17 cellular contexts compared by ENCODE assay signal in genomic region chr16:69298261-69298660, GRCh38. TPM values are rescaled to one million over a fixed set of nuclear protein-coding genes. Genes with fewer than 3 reads are reported as not detected.
A peak's percentile ranks its signal among the peaks of the same experiment; 100 is the strongest.
DNase-seq lines count a peak whose midpoint lies in the region; ATAC-seq and TF ChIP-seq lines count a peak whose summit lies in the region.
"Had no signal": no experiment of that assay in that cellular context is flagged by ENCODE, and none has a peak within 500 bp of the region (broad histone marks: within the 10 kb centered on the region; RNA-seq: fewer than 3 reads in every experiment).

No MANE protein-coding gene starts in this region.

- no peak overlapping the region for H3K4me3 Mint-ChIP-seq in T-helper 1 cell treated with Interleukin-12 subunit alpha and Interleukin-12 subunit beta and Interleukin-4 antibody, amounts not matched to agents 30 μg/mL and 1 μg/mL, for 36 hours
- no peak overlapping the region for H3K4me3 Mint-ChIP-seq in neural crest cell
- H3K4me3 Mint-ChIP-seq in stimulated activated effector memory CD8-positive, alpha-beta T cell treated with anti-CD3 and anti-CD28 coated beads, Interleukin-12 subunit alpha, Interleukin-12 subunit beta, amount 100 ng/mL, for 72 hours = no peak overlapping the region
- H3K4me3 Mint-ChIP-seq: CD8-positive, alpha-beta T cell had no signal

- peaks cover 3% of the 10 kb centered on the region for H3K36me3 Mint-ChIP-seq in T-helper 1 cell treated with Interleukin-12 subunit alpha and Interleukin-12 subunit beta and Interleukin-4 antibody, amounts not matched to agents 30 μg/mL and 1 μg/mL, for 36 hours (ENCODE audit: low read depth)
- peaks cover 6% of the 10 kb centered on the region for H3K36me3 Mint-ChIP-seq in neural crest cell (ENCODE audit: low read depth)
- peaks cover 33% of the 10 kb centered on the region for H3K36me3 Mint-ChIP-seq in stimulated activated effector memory CD8-positive, alpha-beta T cell treated with anti-CD3 and anti-CD28 coated beads, Interleukin-12 subunit alpha, Interleukin-12 subunit beta, amount 100 ng/mL, for 72 hours

- DNase-seq in T-helper 1 cell (no peak), neural crest cell (ENCODE audit: low read depth, low spot score) (no peak), mesenteric fat pad (ENCODE audit: low spot score) (no peak), Right ventricle myocardium inferior (ENCODE audit: missing footprints) (no peak), SK-N-DZ (ENCODE audit: low spot score) (no peak)
- DNase-seq in stimulated activated effector memory CD8-positive, alpha-beta T cell treated with anti-CD3 and anti-CD28 coated beads, Interleukin-12 subunit alpha, Interleukin-12 subunit beta, amount 100 ng/mL, for 72 hours (ENCODE audit: low spot score in 2 of 2) = no peak
- DNase-seq: Calu3; CD8-positive, alpha-beta T cell; DMS79 treated with DMSO at 0.1 percent for 48 hours; GOT3; H7 had no signal

- H3K9me3 Mint-ChIP-seq in T-helper 1 cell treated with Interleukin-12 subunit alpha and Interleukin-12 subunit beta and Interleukin-4 antibody, amounts not matched to agents 30 μg/mL and 1 μg/mL, for 36 hours = no peaks in the 10 kb centered on the region
- no peaks in the 10 kb centered on the region for H3K9me3 Mint-ChIP-seq in neural crest cell
- no peaks in the 10 kb centered on the region for H3K9me3 Mint-ChIP-seq in stimulated activated effector memory CD8-positive, alpha-beta T cell treated with anti-CD3 and anti-CD28 coated beads, Interleukin-12 subunit alpha, Interleukin-12 subunit beta, amount 100 ng/mL, for 72 hours
- H3K9me3 Mint-ChIP-seq: CD8-positive, alpha-beta T cell had no signal

- TF ChIP-seq CTCF in neural crest cell (conservative IDR thresholded peaks at IDR 0.05) = no peak

- ATAC-seq in stimulated activated effector memory CD8-positive, alpha-beta T cell treated with anti-CD3 and anti-CD28 coated beads, Interleukin-12 subunit alpha, Interleukin-12 subunit beta, amount 100 ng/mL, for 72 hours = no peak
- no peak for ATAC-seq in Right ventricle myocardium inferior
- ATAC-seq: A549; CD8-positive, alpha-beta T cell; HCT116; K562 had no signal

- H3K27me3 Mint-ChIP-seq in T-helper 1 cell treated with Interleukin-12 subunit alpha and Interleukin-12 subunit beta and Interleukin-4 antibody, amounts not matched to agents 30 μg/mL and 1 μg/mL, for 36 hours (ENCODE audit: low read depth) = no peaks in the 10 kb centered on the region
- H3K27me3 Mint-ChIP-seq in neural crest cell (ENCODE audit: low read depth) = no peaks in the 10 kb centered on the region

- peak overlapping the region; percentile 41 for H3K27ac Mint-ChIP-seq in T-helper 1 cell treated with Interleukin-12 subunit alpha and Interleukin-12 subunit beta and Interleukin-4 antibody, amounts not matched to agents 30 μg/mL and 1 μg/mL, for 36 hours
- peak overlapping the region; percentile 62 for H3K27ac Mint-ChIP-seq in neural crest cell (ENCODE audit: unreplicated experiment)
- peak overlapping the region; percentile 43 for H3K27ac Mint-ChIP-seq in stimulated activated effector memory CD8-positive, alpha-beta T cell treated with anti-CD3 and anti-CD28 coated beads, Interleukin-12 subunit alpha, Interleukin-12 subunit beta, amount 100 ng/mL, for 72 hours
- H3K27ac Mint-ChIP-seq: CD8-positive, alpha-beta T cell had no signal

- intact Hi-C loops in Right ventricle myocardium inferior (cut with DNase I) = no loop called here

- H3K4me1 Mint-ChIP-seq in T-helper 1 cell treated with Interleukin-12 subunit alpha and Interleukin-12 subunit beta and Interleukin-4 antibody, amounts not matched to agents 30 μg/mL and 1 μg/mL, for 36 hours (ENCODE audit: low read depth) = no peaks in the 10 kb centered on the region
- no peaks in the 10 kb centered on the region for H3K4me1 Mint-ChIP-seq in neural crest cell
- peaks cover 6% of the 10 kb centered on the region for H3K4me1 Mint-ChIP-seq in stimulated activated effector memory CD8-positive, alpha-beta T cell treated with anti-CD3 and anti-CD28 coated beads, Interleukin-12 subunit alpha, Interleukin-12 subunit beta, amount 100 ng/mL, for 72 hours

RNA-seq across cellular contexts. Expression of gene VPS4A, which starts 12.9 kb away (rescaled TPM):
- total RNA-seq in neural crest cell (35.3 and 36.5 TPM in 2 replicates), mesenteric fat pad (36.3 TPM), Right ventricle myocardium inferior (29.6 TPM)
- 39.3 and 42.1 TPM in 2 replicates for polyA plus RNA-seq in SK-N-DZ (2014; cell fraction: cytosol; rRNA removed)
- 54.8 and 71.4 TPM in 2 replicates for polyA plus RNA-seq in SK-N-DZ (2014; cell fraction: nucleus; rRNA removed)

RNA-seq across cellular contexts. Expression of gene PDF, which starts 32.1 kb away (rescaled TPM):
- total RNA-seq in neural crest cell (19.4 and 20.1 TPM in 2 replicates), mesenteric fat pad (14.8 TPM), Right ventricle myocardium inferior (5.2 TPM)
- polyA plus RNA-seq in SK-N-DZ (2014; cell fraction: cytosol; rRNA removed) = 25.4 and 26.0 TPM in 2 replicates
- polyA plus RNA-seq in SK-N-DZ (2014; cell fraction: nucleus; rRNA removed) = 21.8 and 58.7 TPM in 2 replicates

RNA-seq across cellular contexts. Expression of gene COG8, which starts 41.1 kb away (rescaled TPM):
- total RNA-seq in neural crest cell (64.2 and 67.6 TPM in 2 replicates), mesenteric fat pad (25.0 TPM), Right ventricle myocardium inferior (19.6 TPM)
- 63.1 and 71.4 TPM in 2 replicates for polyA plus RNA-seq in SK-N-DZ (2014; cell fraction: cytosol; rRNA removed)
- 57.0 and 77.8 TPM in 2 replicates for polyA plus RNA-seq in SK-N-DZ (2014; cell fraction: nucleus; rRNA removed)

RNA-seq across cellular contexts. Expression of gene NIP7, which starts 41.3 kb away (rescaled TPM):
- total RNA-seq in neural crest cell (42.0 and 42.3 TPM in 2 replicates), mesenteric fat pad (32.8 TPM), Right ventricle myocardium inferior (9.6 TPM)
- 35.7 and 37.1 TPM in 2 replicates for polyA plus RNA-seq in SK-N-DZ (2014; cell fraction: cytosol; rRNA removed)
- 18.7 and 18.8 TPM in 2 replicates for polyA plus RNA-seq in SK-N-DZ (2014; cell fraction: nucleus; rRNA removed)

RNA-seq across cellular contexts. Expression of gene TMED6, which starts 53.3 kb away (rescaled TPM):
- total RNA-seq in neural crest cell (0.56 and 0.82 TPM in 2 replicates), mesenteric fat pad (1.2 TPM), Right ventricle myocardium inferior (not detected)
- polyA plus RNA-seq in SK-N-DZ (2014; cell fraction: cytosol; rRNA removed) = 0.76 TPM in 1 of 2 replicates, not detected in the other
- polyA plus RNA-seq in SK-N-DZ (2014; cell fraction: nucleus; rRNA removed) = not detected in 2 replicates
- total RNA-seq: H7, IMR-90 had no signal
- polyA plus RNA-seq: AG04450 had no signal
